ENCODE assay signal across 9 cellular contexts in the genomic region with DNA sequence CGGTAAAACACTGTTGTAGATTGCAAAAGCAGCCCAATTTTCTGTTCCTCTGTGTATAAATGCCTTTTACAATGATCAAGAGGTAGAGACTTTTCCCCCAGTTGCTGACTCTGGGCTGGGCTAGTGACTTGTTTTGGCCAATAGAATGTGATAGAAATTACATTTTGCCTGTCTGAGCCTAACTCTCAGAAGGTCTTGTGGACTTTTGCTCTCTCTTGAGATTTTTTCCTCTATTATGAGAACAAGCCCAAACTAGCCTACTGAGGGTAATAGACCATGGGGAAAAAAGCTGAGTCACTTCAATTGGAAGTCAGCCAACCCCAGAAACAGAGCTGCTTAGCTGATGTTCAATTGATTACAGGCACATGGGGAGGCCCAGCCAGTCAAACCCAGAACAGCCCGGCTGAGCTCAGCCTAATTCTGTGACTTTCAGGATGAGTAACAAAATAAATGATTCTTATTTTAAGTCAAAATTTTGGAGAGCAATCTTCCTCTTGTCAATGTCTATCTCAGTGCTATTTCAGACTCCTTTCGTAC.
DNase-seq lines count a peak whose midpoint lies in the region; TF ChIP-seq lines count a peak whose summit lies in the region.
"Had no signal": no experiment of that assay in that cellular context is flagged by ENCODE, and none has a peak within 500 bp of the region (broad histone marks: within the 10 kb centered on the region; RNA-seq: fewer than 3 reads in every experiment).

No MANE protein-coding gene starts in this region.

- H3K36me3 ChIP-seq in HAP-1 (replicated peaks) (no peaks in the 10 kb centered on the region), esophagus muscularis mucosa (no peaks in the 10 kb centered on the region), parathyroid adenoma (ENCODE audit: control insufficient read depth, insufficient read depth, low read length) (no peaks in the 10 kb centered on the region)

- peak; percentile 94 for DNase-seq in GM04504 (ENCODE audit: low read depth)
- peak; percentile 93 to 97 for DNase-seq in HAP-1 (ENCODE audit: low spot score in 2 of 2)
- peak; percentile 96 for DNase-seq in KBM-7
- peak; percentile 93 to 94 for DNase-seq in SHP77 (lab: John Stamatoyannopoulos, UW)
- no peak for DNase-seq in esophagus muscularis mucosa (ENCODE audit: extremely low spot score)
- no peak for DNase-seq in NCI-H2196 treated with DMSO at 0.1 percent for 48 hours (lab: John Stamatoyannopoulos, UW; ENCODE audit: unreplicated experiment)
- DNase-seq: naive B cell had no signal

- intact Hi-C loops in esophagus muscularis mucosa (cut with DNase I), result no loop called here

- WGBS in esophagus muscularis mucosa, result 51% methylated on average over 3 of the region's 3 CpGs

- H2AFZ ChIP-seq in parathyroid adenoma, result peak overlapping the region; percentile 20

- no peaks in the 10 kb centered on the region for H3K79me2 ChIP-seq in parathyroid adenoma

- H3K4me3 ChIP-seq in HAP-1 (no peak overlapping the region), esophagus muscularis mucosa (no peak overlapping the region), parathyroid adenoma (ENCODE audit: low read depth, low read length) (no peak overlapping the region)

- H3K9me3 ChIP-seq in HAP-1 (no peaks in the 10 kb centered on the region), esophagus muscularis mucosa (no peaks in the 10 kb centered on the region), parathyroid adenoma (ENCODE audit: control insufficient read depth, low read length) (peaks cover 7% of the 10 kb centered on the region)

- no peak for TF ChIP-seq CTCF in 22Rv1 (IDR thresholded peaks at IDR 0.05)
- TF ChIP-seq CTCF in esophagus muscularis mucosa (IDR thresholded peaks at IDR 0.05), result no peak
- TF ChIP-seq CTCF in parathyroid adenoma (IDR thresholded peaks at IDR 0.05), result no peak

- H3K27me3 ChIP-seq in HAP-1 (ENCODE audit: low read depth) (no peaks in the 10 kb centered on the region), esophagus muscularis mucosa (no peaks in the 10 kb centered on the region), parathyroid adenoma (ENCODE audit: control insufficient read depth, insufficient read depth, low read length) (no peaks in the 10 kb centered on the region)

- peak overlapping the region; percentile 9 for H3K4me2 ChIP-seq in parathyroid adenoma (ENCODE audit: low read length)

- in situ Hi-C loops in HAP-1 (cut with MboI; ENCODE audit: low sequenced_read_pairs) (no loop called here), KBM-7 (cut with MboI; ENCODE audit: low pct_unique_long_range_greater_than_20kb, low sequenced_read_pairs) (no loop called here)

- no peak for TF ChIP-seq POLR2A in esophagus muscularis mucosa (IDR thresholded peaks at IDR 0.05; ENCODE audit: low read depth)

- no peak for TF ChIP-seq EP300 in esophagus muscularis mucosa (IDR thresholded peaks at IDR 0.05)

- H3K9ac ChIP-seq in parathyroid adenoma, result no peak overlapping the region

- H3K4me1 ChIP-seq in HAP-1 (peaks cover 63% of the 10 kb centered on the region), esophagus muscularis mucosa (peaks cover 11 to 20% (median 15%) of the 10 kb centered on the region in 4 donors), parathyroid adenoma (no peaks in the 10 kb centered on the region)

- H3K27ac ChIP-seq in 22Rv1, result peak overlapping the region; percentile 39
- peak overlapping the region; percentile 49 to 70 (median 60) for H3K27ac ChIP-seq in esophagus muscularis mucosa (replicated peaks in 1 of 4)
- H3K27ac ChIP-seq in parathyroid adenoma, result peak overlapping the region; percentile 11

Comparison
In these comparisons a context has a peak if more than half of its experiments do, and no peak if none do; other contexts are left out.
1. DNase-seq: peak in GM04504 (single experiment), HAP-1 (2 of 2), KBM-7 (single experiment) and SHP77 (2 of 2); none in esophagus muscularis mucosa (single experiment) and NCI-H2196 treated with DMSO at 0.1 percent for 48 hours (single experiment).
2. Peak in every context shown above with its lines, with median percentiles within 50 percentile points of each other: H3K27ac ChIP-seq.